In genomic region chr4:96983830-96984229, GRCh38 we compare ENCODE assay signal across 23 cellular contexts.
DNase-seq lines count a peak whose midpoint lies in the region; ATAC-seq and TF ChIP-seq lines count a peak whose summit lies in the region.
"Had no signal": no experiment of that assay in that cellular context is flagged by ENCODE, and none has a peak within 500 bp of the region (broad histone marks: within the 10 kb centered on the region; RNA-seq: fewer than 3 reads in every experiment).

No MANE protein-coding gene starts in this region.

- H3K27me3 ChIP-seq in right cardiac atrium (ENCODE audit: control insufficient read depth, insufficient read depth) (no peaks in the 10 kb centered on the region), right atrium auricular region (no peaks in the 10 kb centered on the region)
- H3K27me3 ChIP-seq: cardiac muscle cell, heart left ventricle, testis had no signal

- WGBS in right cardiac atrium = 46% methylated on average over 1 of the region's 1 CpG

- intact Hi-C loops in right cardiac atrium (cut with DNase I) = no loop called here

- TF ChIP-seq CTCF in right atrium auricular region (IDR thresholded peaks at IDR 0.05) = no peak

- H3K27ac ChIP-seq in right cardiac atrium (ENCODE audit: low read length) = no peak overlapping the region
- H3K27ac ChIP-seq in right atrium auricular region = no peak overlapping the region
- H3K27ac ChIP-seq: cardiac muscle cell, heart left ventricle, psoas muscle, testis had no signal

- no peaks in the 10 kb centered on the region for H3K36me3 ChIP-seq in right atrium auricular region
- H3K36me3 ChIP-seq: cardiac muscle cell, heart left ventricle had no signal

- no peaks in the 10 kb centered on the region for H3K9me3 ChIP-seq in right cardiac atrium (ENCODE audit: control insufficient read depth, low read length)
- H3K9me3 ChIP-seq in right atrium auricular region = no peaks in the 10 kb centered on the region
- H3K9me3 ChIP-seq: testis had no signal

- no peak for DNase-seq in right cardiac atrium
- no peak for DNase-seq in right atrium auricular region (ENCODE audit: low spot score)
- DNase-seq in amniotic epithelial cell (ENCODE audit: low read depth) = peak; percentile 0
- DNase-seq in kidney tubule cell (ENCODE audit: low spot score) = peak; percentile 31
- DNase-seq in activated naive CD4-positive, alpha-beta T cell treated with anti-CD3 and anti-CD28 coated beads, Interleukin-2, amount 50 U/mL, for 16 hours = no peak
- DNase-seq in effector CD8-positive, alpha-beta T cell (lab: John Stamatoyannopoulos, UW) = no peak
- DNase-seq: activated naive CD8-positive, alpha-beta T cell treated with anti-CD3 and anti-CD28 coated beads for 36 hours; CD4-positive, CD25-positive, alpha-beta regulatory T cell; effector memory CD4-positive, alpha-beta T cell; GOT3; heart left ventricle; immature natural killer cell; NCI-H1048; NCI-H2107; NCI-H524; psoas muscle; SHP77; T-helper 2 cell; testis had no signal

- ATAC-seq in right cardiac atrium (no peak), GM21737 (IDR thresholded peaks at IDR 0.05; ENCODE audit: unreplicated experiment) (no peak), HG02970 (IDR thresholded peaks at IDR 0.05; ENCODE audit: low FRiP score, unreplicated experiment) (no peak)
- ATAC-seq: heart left ventricle, K562, psoas muscle had no signal

- H3K4me3 ChIP-seq in right cardiac atrium (ENCODE audit: low read length) (peak overlapping the region; percentile 45), right atrium auricular region (no peak overlapping the region)
- H3K4me3 ChIP-seq: cardiac muscle cell, K562, psoas muscle had no signal

- H3K4me1 ChIP-seq in right cardiac atrium (ENCODE audit: control insufficient read depth, insufficient read depth, low read length) (no peaks in the 10 kb centered on the region), right atrium auricular region (no peaks in the 10 kb centered on the region)
- H3K4me1 ChIP-seq: heart left ventricle, psoas muscle, testis had no signal

Comparison
In these comparisons a context has a peak if more than half of its experiments do, and no peak if none do; other contexts are left out.
1. DNase-seq: peak in amniotic epithelial cell (single experiment) and kidney tubule cell (single experiment); none in right cardiac atrium (0 of 3), right atrium auricular region (single experiment), activated naive CD4-positive, alpha-beta T cell treated with anti-CD3 and anti-CD28 coated beads, Interleukin-2, amount 50 U/mL, for 16 hours (single experiment) and effector CD8-positive, alpha-beta T cell (single experiment).